22 cellular contexts compared by ENCODE assay signal in genomic region chr11:10029386-10030121, GRCh38.
DNase-seq lines count a peak whose midpoint lies in the region; ATAC-seq, FAIRE-seq and TF ChIP-seq lines count a peak whose summit lies in the region.
"Had no signal": no experiment of that assay in that cellular context is flagged by ENCODE, and none has a peak within 500 bp of the region (broad histone marks: within the 10 kb centered on the region; RNA-seq: fewer than 3 reads in every experiment).

No MANE protein-coding gene starts in this region.

- H3K9me3 ChIP-seq in cardiac muscle cell (ENCODE audit: low read depth), result no peaks in the 10 kb centered on the region
- no peaks in the 10 kb centered on the region for H3K9me3 ChIP-seq in SK-N-MC (ENCODE audit: low read depth, low read length)
- H3K9me3 ChIP-seq in small intestine (ENCODE audit: control insufficient read depth, low read depth), result no peaks in the 10 kb centered on the region
- H3K9me3 ChIP-seq: BLaER1 had no signal

- ATAC-seq in Right ventricle myocardium superior (ENCODE audit: poor library complexity), result no peak
- no peak for ATAC-seq in stimulated activated naive CD8-positive, alpha-beta T cell treated with anti-CD3 and anti-CD28 coated beads, Interleukin-15, Interleukin-2, amounts not matched to agents 100 U/mL and 50 U/mL, for 24 hours
- ATAC-seq: GM12878 had no signal

- H3K27ac ChIP-seq in cardiac muscle cell (peak overlapping the region; percentile 38), SK-N-MC (peak overlapping the region; percentile 54), small intestine (ENCODE audit: low read depth in 1 of 2, low read length in 1 of 2) (no peak overlapping the region)
- H3K27ac ChIP-seq: 22Rv1, BLaER1 had no signal

- no peak overlapping the region for H3K9ac ChIP-seq in SK-N-MC (ENCODE audit: insufficient read length)
- H3K9ac ChIP-seq: BLaER1 had no signal

- peak; percentile 15 for FAIRE-seq in small intestine (lab: Jason Lieb, UNC)
- FAIRE-seq: GM12878, H1 had no signal

- intact Hi-C loops in Right ventricle myocardium superior (cut with DNase I), result no loop called here

- H3K4me1 ChIP-seq in cardiac muscle cell (ENCODE audit: low read depth), result peaks cover 27% of the 10 kb centered on the region
- H3K4me1 ChIP-seq in small intestine (ENCODE audit: control insufficient read depth in 2 of 2, insufficient read depth in 1 of 2, low read depth in 1 of 2, low read length in 1 of 2), result no peaks in the 10 kb centered on the region
- H3K4me1 ChIP-seq: BLaER1 had no signal

- WGBS in small intestine, 3 donors, result 73 to 86% (median 83%) methylated on average over 3 of the region's 3 CpGs

- H3K36me3 ChIP-seq in cardiac muscle cell (no peaks in the 10 kb centered on the region), SK-N-MC (ENCODE audit: insufficient read depth, low read length) (peaks cover 6% of the 10 kb centered on the region), small intestine (ENCODE audit: control insufficient read depth in 2 of 2, insufficient read depth in 2 of 2, low read length in 2 of 2) (no peaks in the 10 kb centered on the region)
- H3K36me3 ChIP-seq: BLaER1 had no signal

- DNase-seq in cardiac muscle cell (ENCODE audit: low read depth in 1 of 2, low spot score in 1 of 2), result no peak
- no peak for DNase-seq in Right ventricle myocardium superior
- DNase-seq in SK-N-MC (ENCODE audit: low read depth, low spot score), result no peak
- peak; percentile 24 for DNase-seq in fibroblast of peridontal ligament (ENCODE audit: extremely low read depth)
- DNase-seq in small intestine, result no peak
- DNase-seq in GM10248 (ENCODE audit: extremely low spot score), result no peak
- DNase-seq in T-helper 1 cell, result no peak
- no peak for DNase-seq in stimulated activated naive CD8-positive, alpha-beta T cell treated with anti-CD3 and anti-CD28 coated beads, Interleukin-15, Interleukin-2, amounts not matched to agents 100 U/mL and 50 U/mL, for 24 hours
- DNase-seq: ACHN; CD4-positive, CD25-positive, alpha-beta regulatory T cell; KG1; MM.1S; NCI-H1694; NCI-H2029 treated with DMSO at 0.1 percent for 48 hours; NCI-H2227 treated with DMSO at 0.1 percent for 48 hours; NCI-H526 treated with DMSO at 0.1 percent for 48 hours; RPMI8226; SHP77 had no signal

- CTCF ChIA-PET in GM10248 (lab: Yijun Ruan, JAX), result no interaction called here

- POLR2A ChIA-PET in GM10248 (lab: Yijun Ruan, JAX), result no interaction called here

- TF ChIP-seq CTCF in cardiac muscle cell (IDR thresholded peaks at IDR 0.05; ENCODE audit: low read depth, low read length) (no peak), GM10248 (IDR thresholded peaks at IDR 0.05; ENCODE audit: control extremely low read depth, extremely low read depth, low read depth, missing control alignments) (no peak)

- H3K4me3 ChIP-seq in cardiac muscle cell (no peak overlapping the region), SK-N-MC (no peak overlapping the region), small intestine (ENCODE audit: low read depth in 1 of 2, low read length in 2 of 2) (no peak overlapping the region)
- H3K4me3 ChIP-seq: BLaER1, GM12878 had no signal

- H3K27me3 ChIP-seq in cardiac muscle cell (no peaks in the 10 kb centered on the region), small intestine (ENCODE audit: control insufficient read depth in 2 of 2, insufficient read depth in 2 of 2, low read length in 2 of 2) (no peaks in the 10 kb centered on the region)
- H3K27me3 ChIP-seq: BLaER1 had no signal

Comparison
In these comparisons a context has a peak if more than half of its experiments do, and no peak if none do; other contexts are left out.
1. H3K27ac ChIP-seq: peak in cardiac muscle cell (single experiment) and SK-N-MC (single experiment); none in small intestine (0 of 2).